In the genomic region with DNA sequence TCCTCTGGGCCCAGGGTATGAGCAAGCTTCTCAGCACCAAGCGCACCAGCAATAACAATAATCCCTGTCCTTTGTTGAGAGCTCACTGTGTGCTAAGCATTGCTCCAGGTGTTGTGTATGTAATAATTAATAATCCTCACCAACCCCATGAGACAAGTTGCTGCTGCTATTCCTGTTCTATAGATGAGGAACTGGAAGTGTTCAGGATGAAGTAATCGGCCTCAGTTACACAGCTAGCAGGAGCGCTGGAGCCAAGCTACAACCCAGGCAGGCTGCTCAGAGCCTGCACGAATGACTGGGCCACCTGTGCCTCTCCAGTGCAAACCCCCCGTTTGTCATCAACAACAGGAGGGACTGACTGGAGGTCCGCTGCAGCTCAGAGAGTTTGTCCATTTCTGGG, we compare ENCODE assay signal across 1 cellular context.
TF ChIP-seq lines count a peak whose summit lies in the region.

No MANE protein-coding gene starts in this region.

TF ChIP-seq in HepG2, 621 proteins besides CTCF, POLR2A, EP300 and RAD21:
- TF ChIP-seq ZMYM2 (CRISPR knock-in tag; IDR thresholded peaks at IDR 0.05) (no peak), ZNF674 (CRISPR knock-in tag; IDR thresholded peaks at IDR 0.05; ENCODE audit: low read depth) (no peak), ATF7-NPFF (CRISPR knock-in tag; IDR thresholded peaks at IDR 0.05; ENCODE audit: low read depth) (no peak), HNRNPLL (IDR thresholded peaks at IDR 0.05; ENCODE audit: low read depth, low read length, poor library complexity, severe bottlenecking) (no peak), TOPORS (CRISPR knock-in tag; IDR thresholded peaks at IDR 0.05) (no peak), SMC3 (IDR thresholded peaks at IDR 0.05; ENCODE audit: low read length) (no peak), MYNN (CRISPR knock-in tag; IDR thresholded peaks at IDR 0.05; ENCODE audit: low read depth) (no peak), ZNF264 (CRISPR knock-in tag; IDR thresholded peaks at IDR 0.05) (no peak), BCL6 (CRISPR knock-in tag; IDR thresholded peaks at IDR 0.05) (no peak)
- TF ChIP-seq, protein P1, sequence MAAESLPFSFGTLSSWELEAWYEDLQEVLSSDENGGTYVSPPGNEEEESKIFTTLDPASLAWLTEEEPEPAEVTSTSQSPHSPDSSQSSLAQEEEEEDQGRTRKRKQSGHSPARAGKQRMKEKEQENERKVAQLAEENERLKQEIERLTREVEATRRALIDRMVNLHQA (CRISPR knock-in tag; IDR thresholded peaks at IDR 0.05) = no peak
- TF ChIP-seq, protein P2, sequence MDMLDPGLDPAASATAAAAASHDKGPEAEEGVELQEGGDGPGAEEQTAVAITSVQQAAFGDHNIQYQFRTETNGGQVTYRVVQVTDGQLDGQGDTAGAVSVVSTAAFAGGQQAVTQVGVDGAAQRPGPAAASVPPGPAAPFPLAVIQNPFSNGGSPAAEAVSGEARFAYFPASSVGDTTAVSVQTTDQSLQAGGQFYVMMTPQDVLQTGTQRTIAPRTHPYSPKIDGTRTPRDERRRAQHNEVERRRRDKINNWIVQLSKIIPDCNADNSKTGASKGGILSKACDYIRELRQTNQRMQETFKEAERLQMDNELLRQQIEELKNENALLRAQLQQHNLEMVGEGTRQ (IDR thresholded peaks at IDR 0.05; ENCODE audit: low read depth, low read length) = no peak
- TF ChIP-seq, protein P2 (CRISPR knock-in tag; IDR thresholded peaks at IDR 0.05; ENCODE audit: borderline replicate concordance) = no peak
- TF ChIP-seq, protein P3, sequence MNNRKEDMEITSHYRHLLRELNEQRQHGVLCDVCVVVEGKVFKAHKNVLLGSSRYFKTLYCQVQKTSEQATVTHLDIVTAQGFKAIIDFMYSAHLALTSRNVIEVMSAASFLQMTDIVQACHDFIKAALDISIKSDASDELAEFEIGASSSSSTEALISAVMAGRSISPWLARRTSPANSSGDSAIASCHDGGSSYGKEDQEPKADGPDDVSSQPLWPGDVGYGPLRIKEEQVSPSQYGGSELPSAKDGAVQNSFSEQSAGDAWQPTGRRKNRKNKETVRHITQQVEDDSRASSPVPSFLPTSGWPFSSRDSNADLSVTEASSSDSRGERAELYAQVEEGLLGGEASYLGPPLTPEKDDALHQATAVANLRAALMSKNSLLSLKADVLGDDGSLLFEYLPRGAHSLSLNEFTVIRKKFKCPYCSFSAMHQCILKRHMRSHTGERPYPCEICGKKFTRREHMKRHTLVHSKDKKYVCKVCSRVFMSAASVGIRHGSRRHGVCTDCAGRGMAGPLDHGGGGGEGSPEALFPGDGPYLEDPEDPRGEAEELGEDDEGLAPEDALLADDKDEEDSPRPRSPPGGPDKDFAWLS (CRISPR knock-in tag; IDR thresholded peaks at IDR 0.05; ENCODE audit: borderline replicate concordance) = no peak
- TF ChIP-seq, protein P4, sequence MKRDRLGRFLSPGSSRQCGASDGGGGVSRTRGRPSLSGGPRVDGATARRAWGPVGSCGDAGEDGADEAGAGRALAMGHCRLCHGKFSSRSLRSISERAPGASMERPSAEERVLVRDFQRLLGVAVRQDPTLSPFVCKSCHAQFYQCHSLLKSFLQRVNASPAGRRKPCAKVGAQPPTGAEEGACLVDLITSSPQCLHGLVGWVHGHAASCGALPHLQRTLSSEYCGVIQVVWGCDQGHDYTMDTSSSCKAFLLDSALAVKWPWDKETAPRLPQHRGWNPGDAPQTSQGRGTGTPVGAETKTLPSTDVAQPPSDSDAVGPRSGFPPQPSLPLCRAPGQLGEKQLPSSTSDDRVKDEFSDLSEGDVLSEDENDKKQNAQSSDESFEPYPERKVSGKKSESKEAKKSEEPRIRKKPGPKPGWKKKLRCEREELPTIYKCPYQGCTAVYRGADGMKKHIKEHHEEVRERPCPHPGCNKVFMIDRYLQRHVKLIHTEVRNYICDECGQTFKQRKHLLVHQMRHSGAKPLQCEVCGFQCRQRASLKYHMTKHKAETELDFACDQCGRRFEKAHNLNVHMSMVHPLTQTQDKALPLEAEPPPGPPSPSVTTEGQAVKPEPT (CRISPR knock-in tag; IDR thresholded peaks at IDR 0.05; ENCODE audit: low read depth) = no peak
